ENCODE assay signal across 8 cellular contexts in the genomic region with DNA sequence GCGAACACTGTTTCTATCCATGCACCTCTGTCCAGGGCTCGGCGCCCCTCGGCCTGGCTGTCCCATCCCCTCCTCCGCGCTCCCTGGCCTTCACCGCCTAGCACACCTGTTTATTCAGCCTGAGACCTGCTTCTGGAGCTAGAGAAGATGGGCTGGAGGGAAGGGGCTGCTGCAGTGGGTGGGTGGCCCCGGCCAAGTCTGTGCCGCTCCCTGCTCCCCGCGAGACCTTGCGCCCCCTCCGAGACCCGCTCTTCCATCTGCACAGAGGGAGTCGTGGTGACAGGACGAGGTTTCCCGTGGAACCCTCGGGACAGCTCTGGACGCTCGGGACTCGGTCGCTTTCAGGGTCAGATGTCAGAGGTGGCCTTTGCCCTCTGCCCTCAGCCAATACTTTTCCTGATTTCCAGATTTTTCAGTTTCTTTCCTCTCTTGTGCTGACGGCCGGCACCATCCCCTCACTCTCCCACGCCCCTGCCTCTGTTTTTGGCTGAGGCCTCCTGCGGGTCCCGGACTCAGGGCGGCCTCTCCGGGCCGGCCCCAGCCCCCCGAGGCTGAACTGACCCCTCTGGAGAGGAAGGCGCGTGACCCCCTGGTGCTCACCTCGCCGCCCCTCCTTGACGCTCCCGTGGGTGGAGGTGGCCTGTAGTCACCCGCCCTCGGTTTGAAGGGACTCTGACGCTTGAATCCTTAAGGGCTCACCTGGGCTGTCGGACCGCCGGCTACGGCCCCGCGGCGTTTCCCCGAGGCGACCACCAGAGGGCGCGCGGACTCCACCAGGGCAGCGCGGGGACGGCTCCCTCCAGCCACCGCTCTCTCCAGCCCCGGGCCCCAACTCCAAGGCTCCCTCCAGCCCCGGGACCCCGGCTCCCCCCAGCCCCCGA.
DNase-seq lines count a peak whose midpoint lies in the region; ATAC-seq, FAIRE-seq and TF ChIP-seq lines count a peak whose summit lies in the region.

No MANE protein-coding gene starts in this region.

- H3K27ac ChIP-seq in substantia nigra (ENCODE audit: low read depth, low read length, poor library complexity, severe bottlenecking) = no peak overlapping the region

- H3K9me3 Mint-ChIP-seq in nephron progenitor cell = peaks cover 3% of the 10 kb centered on the region

- H3K27ac Mint-ChIP-seq in nephron progenitor cell = no peak overlapping the region

- no peak for FAIRE-seq in D721Med (lab: Jason Lieb, UNC)

- no peak overlapping the region for H3K4me3 Mint-ChIP-seq in nephron progenitor cell

- TF ChIP-seq POLR2A in erythroblast (IDR thresholded peaks at IDR 0.05; ENCODE audit: low read length) = no peak

- H3K27me3 Mint-ChIP-seq in nephron progenitor cell (ENCODE audit: low read depth, poor library complexity) = peaks cover 73% of the 10 kb centered on the region

- ATAC-seq in GM21619 (IDR thresholded peaks at IDR 0.05; ENCODE audit: unreplicated experiment) = peak; percentile 70
- no peak for ATAC-seq in HG03095 (IDR thresholded peaks at IDR 0.05; ENCODE audit: unreplicated experiment)

- TF ChIP-seq CTCF in D721Med (IDR thresholded peaks at IDR 0.05; ENCODE audit: insufficient read depth, missing control alignments) (peak; percentile 75), nephron progenitor cell (IDR thresholded peaks at IDR 0.05) (peak; percentile 86)

- no peaks in the 10 kb centered on the region for H3K4me1 Mint-ChIP-seq in nephron progenitor cell

- DNase-seq in D721Med (ENCODE audit: insufficient read length, low spot score) (peak; percentile 81), NCI-H2029 (lab: John Stamatoyannopoulos, UW) (peak; percentile 9), erythroblast (lab: John Stamatoyannopoulos, UW) (peak; percentile 43 to 72), nephron progenitor cell (peak; percentile 87), substantia nigra (lab: John Stamatoyannopoulos, UW) (peak in 37 of 49 donors; percentile 7 to 72 (median 31))
- peak; percentile 74 for DNase-seq in activated CD8-positive, alpha-beta memory T cell treated with anti-CD3 and anti-CD28 coated beads, Interleukin-2, amount 50 U/mL, for 4 hours

- no peaks in the 10 kb centered on the region for H3K36me3 Mint-ChIP-seq in nephron progenitor cell (ENCODE audit: low read depth)

Comparison
In these comparisons a context has a peak if more than half of its experiments do, and no peak if none do; other contexts are left out.
1. DNase-seq: peak in every context shown above with its lines; median percentile 87 in nephron progenitor cell; 81 in D721Med; 74 in activated CD8-positive, alpha-beta memory T cell treated with anti-CD3 and anti-CD28 coated beads, Interleukin-2, amount 50 U/mL, for 4 hours; 58 in erythroblast; 31 in substantia nigra; 9 in NCI-H2029.